ENCODE assay signal across 1 cellular context in genomic region chrX:24054182-24055042, GRCh38.
TF ChIP-seq lines count a peak whose summit lies in the region.

TSS of gene EIF2S3 (plus strand) at chrX:24054956. CDS start at chrX:24054969, 13 bp downstream.

TF ChIP-seq in HepG2, 621 proteins besides CTCF, POLR2A, EP300 and RAD21 (continued from another document and continues in another):
- no peak for TF ChIP-seq ONECUT2 (CRISPR knock-in tag; IDR thresholded peaks at IDR 0.05)
- TF ChIP-seq MIER2 (CRISPR knock-in tag; IDR thresholded peaks at IDR 0.05), result no peak
- TF ChIP-seq ZSCAN12 (CRISPR knock-in tag; IDR thresholded peaks at IDR 0.05), result no peak
- peak; percentile 88 for TF ChIP-seq ZBTB2 (CRISPR knock-in tag; IDR thresholded peaks at IDR 0.05; ENCODE audit: low read depth)
- peak; percentile 53; the same call in 1 of the 2 replicates for TF ChIP-seq ZGPAT (CRISPR knock-in tag; IDR thresholded peaks at IDR 0.05)
- peak; percentile 32 for TF ChIP-seq MED1 (CRISPR knock-in tag; IDR thresholded peaks at IDR 0.05)
- TF ChIP-seq ERF (CRISPR knock-in tag; IDR thresholded peaks at IDR 0.05), result no peak
- 0 out of 2 replicates have a peak, but pooled peaks have one; percentile 21 for TF ChIP-seq UBTF (CRISPR knock-in tag; IDR thresholded peaks at IDR 0.05)
- peak; percentile 7; the same call in 1 of the 2 replicates for TF ChIP-seq ZNF792 (CRISPR knock-in tag; IDR thresholded peaks at IDR 0.05)
- TF ChIP-seq USF2 (IDR thresholded peaks at IDR 0.05; ENCODE audit: low read depth, low read length), result no peak
- TF ChIP-seq USF2 (CRISPR knock-in tag; IDR thresholded peaks at IDR 0.05; ENCODE audit: borderline replicate concordance), result no peak
- TF ChIP-seq ZBTB8A (CRISPR knock-in tag; IDR thresholded peaks at IDR 0.05; ENCODE audit: borderline replicate concordance, low read depth), result no peak
- peak; percentile 99 for TF ChIP-seq THAP9 (CRISPR knock-in tag; IDR thresholded peaks at IDR 0.05; ENCODE audit: borderline replicate concordance)
- TF ChIP-seq ZBTB20 (CRISPR knock-in tag; IDR thresholded peaks at IDR 0.05; ENCODE audit: borderline replicate concordance, low read depth), result no peak
- TF ChIP-seq ZNF367 (CRISPR knock-in tag; IDR thresholded peaks at IDR 0.05; ENCODE audit: borderline replicate concordance), result no peak
- TF ChIP-seq KLF9 (CRISPR knock-in tag; IDR thresholded peaks at IDR 0.05; ENCODE audit: low read depth), result no peak
- TF ChIP-seq ZNF264 (CRISPR knock-in tag; IDR thresholded peaks at IDR 0.05), result no peak
- TF ChIP-seq ZNF841 (CRISPR knock-in tag; IDR thresholded peaks at IDR 0.05; ENCODE audit: borderline replicate concordance), result no peak
- TF ChIP-seq CREM (IDR thresholded peaks at IDR 0.05), result peak; percentile 49
- TF ChIP-seq CREM (CRISPR knock-in tag; IDR thresholded peaks at IDR 0.05), result no peak
- TF ChIP-seq ZNF614 (CRISPR knock-in tag; IDR thresholded peaks at IDR 0.05; ENCODE audit: borderline replicate concordance), result no peak
- TF ChIP-seq HOMEZ (CRISPR knock-in tag; IDR thresholded peaks at IDR 0.05; ENCODE audit: low read depth), result no peak
- TF ChIP-seq SP140L (CRISPR knock-in tag; IDR thresholded peaks at IDR 0.05; ENCODE audit: borderline replicate concordance), result no peak
- TF ChIP-seq TIGD3 (CRISPR knock-in tag; IDR thresholded peaks at IDR 0.05; ENCODE audit: borderline replicate concordance), result no peak
- no peak for TF ChIP-seq SIX1 (CRISPR knock-in tag; IDR thresholded peaks at IDR 0.05; ENCODE audit: borderline replicate concordance)
- TF ChIP-seq ZFX (CRISPR knock-in tag; IDR thresholded peaks at IDR 0.05; ENCODE audit: low read depth), result no peak; the same call in 1 of the 2 replicates
- no peak for TF ChIP-seq KLF6 (CRISPR knock-in tag; IDR thresholded peaks at IDR 0.05)
- TF ChIP-seq PCBP1 (IDR thresholded peaks at IDR 0.05; ENCODE audit: borderline replicate concordance, low read depth, low read length), result no peak
- no peak for TF ChIP-seq HNRNPL (IDR thresholded peaks at IDR 0.05; ENCODE audit: low read depth, low read length)
- TF ChIP-seq IRX3 (CRISPR knock-in tag; IDR thresholded peaks at IDR 0.05; ENCODE audit: borderline replicate concordance, low read depth), result no peak
- TF ChIP-seq FOXO4 (CRISPR knock-in tag; conservative IDR thresholded peaks at IDR 0.05), result no peak
- peak; percentile 54; the same call in 1 of the 2 replicates for TF ChIP-seq TFDP1 (CRISPR knock-in tag; IDR thresholded peaks at IDR 0.05; ENCODE audit: borderline replicate concordance)
- TF ChIP-seq BATF2 (CRISPR knock-in tag; IDR thresholded peaks at IDR 0.05), result no peak
- no peak for TF ChIP-seq ZNF678 (CRISPR knock-in tag; IDR thresholded peaks at IDR 0.05)
- TF ChIP-seq SKI (IDR thresholded peaks at IDR 0.05; ENCODE audit: partially characterized antibody), result peak; percentile 20
- no peak for TF ChIP-seq NONO (IDR thresholded peaks at IDR 0.05)
- TF ChIP-seq NONO (CRISPR knock-in tag; conservative IDR thresholded peaks at IDR 0.05), result peak; percentile 67
- no peak for TF ChIP-seq ZNF296 (CRISPR knock-in tag; conservative IDR thresholded peaks at IDR 0.05)
- no peak for TF ChIP-seq ZKSCAN1 (IDR thresholded peaks at IDR 0.05; ENCODE audit: low read length)
- TF ChIP-seq SOX6 (IDR thresholded peaks at IDR 0.05), result no peak
- TF ChIP-seq SOX6 (CRISPR knock-in tag; IDR thresholded peaks at IDR 0.05), result peak; percentile 48
- TF ChIP-seq SRSF1 (optimal IDR thresholded peaks at IDR 0.05; ENCODE audit: low read depth, low read length), result no peak
- TF ChIP-seq NR3C1 (CRISPR knock-in tag; IDR thresholded peaks at IDR 0.05), result no peak
- no peak for TF ChIP-seq DPF2 (CRISPR knock-in tag; IDR thresholded peaks at IDR 0.05; ENCODE audit: borderline replicate concordance, low read depth)
- no peak for TF ChIP-seq ZNF230 (CRISPR knock-in tag; IDR thresholded peaks at IDR 0.05)
- TF ChIP-seq HNF4G (IDR thresholded peaks at IDR 0.05; ENCODE audit: borderline replicate concordance, low read depth, low read length), result peak; percentile 29; the same call in 1 of the 2 replicates
- TF ChIP-seq HNF4G (CRISPR knock-in tag; IDR thresholded peaks at IDR 0.05; ENCODE audit: borderline replicate concordance, low read depth), result no peak
- no peak for TF ChIP-seq ATF7-NPFF (CRISPR knock-in tag; IDR thresholded peaks at IDR 0.05; ENCODE audit: low read depth)
- TF ChIP-seq ZNF564 (CRISPR knock-in tag; IDR thresholded peaks at IDR 0.05), result no peak
- TF ChIP-seq ZC3H4 (CRISPR knock-in tag; IDR thresholded peaks at IDR 0.05; ENCODE audit: borderline replicate concordance), result no peak
- TF ChIP-seq ZNF781 (CRISPR knock-in tag; IDR thresholded peaks at IDR 0.05; ENCODE audit: borderline replicate concordance, not compliant biosample characterization), result no peak
- TF ChIP-seq KDM4B (CRISPR knock-in tag; IDR thresholded peaks at IDR 0.05), result no peak
- TF ChIP-seq ZFYVE20 (CRISPR knock-in tag; IDR thresholded peaks at IDR 0.05; ENCODE audit: borderline replicate concordance, low read depth), result no peak
